Comparison of ENCODE assay signal across 8 cellular contexts in the genomic region with DNA sequence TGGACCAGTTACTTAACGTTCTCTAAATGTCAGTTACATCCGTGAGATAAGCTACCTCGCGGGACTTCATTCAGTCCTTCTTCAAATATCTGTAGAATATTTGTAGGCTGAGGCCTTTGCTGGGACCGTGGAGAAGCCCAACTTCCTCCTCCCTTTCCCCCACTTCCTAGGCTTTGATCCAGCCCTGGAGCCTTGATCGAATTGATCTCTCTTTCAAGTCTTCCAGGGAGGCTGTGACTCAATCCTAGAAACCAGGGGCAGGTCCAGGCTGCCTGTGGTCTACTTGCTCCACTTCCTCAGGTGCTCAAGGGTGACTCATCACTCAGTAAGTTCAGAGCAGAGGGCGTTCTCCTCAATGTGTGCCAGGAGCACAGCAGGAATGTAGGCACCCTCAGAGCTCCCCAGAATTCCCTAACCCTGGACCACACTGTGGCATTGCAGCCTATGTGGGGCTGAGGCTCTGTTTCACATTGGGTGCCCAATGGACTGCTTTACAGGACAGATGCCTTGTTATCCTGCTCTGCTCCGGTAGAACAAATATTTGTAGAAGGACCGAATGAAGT. TPM values are rescaled to one million over a fixed set of nuclear protein-coding genes. Genes with fewer than 3 reads are reported as not detected.
DNase-seq lines count a peak whose midpoint lies in the region; ATAC-seq and TF ChIP-seq lines count a peak whose summit lies in the region.

No MANE protein-coding gene starts in this region.

- dilution Hi-C loops in IMR-90 (cut with HindIII; ENCODE audit: low sequenced_read_pairs, unreplicated experiment) = no loop called here

- peak overlapping the region; percentile 67; the same call in 1 of the 2 replicates for H2BK20ac ChIP-seq in IMR-90 (ENCODE audit: low read depth, low read length)

- no peak overlapping the region for H3K27ac Mint-ChIP-seq in activated naive CD8-positive, alpha-beta T cell treated with anti-CD3 and anti-CD28 coated beads, Interleukin-2, amount 10 ng/mL, durations not matched to agents 7 days and 5 days

- peaks cover 7% of the 10 kb centered on the region for H3K4me1 ChIP-seq in IMR-90 (ENCODE audit: control insufficient read depth, insufficient read depth, low read length)

- no peak overlapping the region for H3K4me2 ChIP-seq in IMR-90 (ENCODE audit: low read depth, low read length)

- peak overlapping the region; percentile 1 for H2AK9ac ChIP-seq in IMR-90 (replicated peaks; ENCODE audit: low read depth, low read length, poor library complexity)

- CTCF ChIA-PET in IMR-90 (lab: Yijun Ruan, JAX) = no interaction called here

- H3K79me1 ChIP-seq in IMR-90 (ENCODE audit: low read depth in 1 of 2, low read length in 2 of 2) = peaks cover 0 to 11% of the 10 kb centered on the region in 2 experiments; a peak in 1 of 4 replicates

- ATAC-seq in GM19023 (IDR thresholded peaks at IDR 0.05; ENCODE audit: unreplicated experiment) = peak; percentile 71
- peak; percentile 67 for ATAC-seq in IMR-90 (ENCODE audit: low read depth)
- ATAC-seq in activated naive CD8-positive, alpha-beta T cell treated with anti-CD3 and anti-CD28 coated beads, Interleukin-2, amount 10 ng/mL, durations not matched to agents 7 days and 5 days (ENCODE audit: low read depth) = peak; percentile 59
- no peak for ATAC-seq in HG03354 (IDR thresholded peaks at IDR 0.05; ENCODE audit: poor library complexity, severe bottlenecking, unreplicated experiment)

- H3K36me3 ChIP-seq in IMR-90 (ENCODE audit: control insufficient read depth, insufficient read depth, low read length) = no peaks in the 10 kb centered on the region

- H2BK15ac ChIP-seq in IMR-90 (ENCODE audit: low read depth, low read length) = peak overlapping the region; percentile 1; the same call in 1 of the 3 replicates

- 40% methylated on average over 1 of the region's 9 CpGs; no CpG with 5 or more reads in 1 of the 2 experiments for WGBS in IMR-90 (ENCODE audit: extremely low coverage in 2 of 2, insufficient read length in 1 of 2), 2 experiments

- peaks cover 9% of the 10 kb centered on the region for H3K27me3 Mint-ChIP-seq in activated naive CD8-positive, alpha-beta T cell treated with anti-CD3 and anti-CD28 coated beads, Interleukin-2, amount 10 ng/mL, durations not matched to agents 7 days and 5 days

- H4K8ac ChIP-seq in IMR-90 (ENCODE audit: low read depth in 2 of 2, low read length in 2 of 2) = peak overlapping the region; percentile 47 to 65; a peak in 2 of 4 replicates

- POLR2A ChIA-PET in IMR-90 (lab: Charles Lee; ENCODE audit: unreplicated experiment) = no interaction called here
- POLR2A ChIA-PET in activated naive CD8-positive, alpha-beta T cell treated with anti-CD3 and anti-CD28 coated beads, Interleukin-2, amount 10 ng/mL, durations not matched to agents 7 days and 5 days (lab: Charles Lee) = no interaction called here

- peak overlapping the region; percentile 37 for H2BK120ac ChIP-seq in IMR-90 (ENCODE audit: low read depth, low read length)

- no peak overlapping the region; the same call in 1 of the 2 replicates for H4K91ac ChIP-seq in IMR-90 (ENCODE audit: insufficient read depth, low read depth, low read length)

- TF ChIP-seq RAD21 in IMR-90 (IDR thresholded peaks at IDR 0.05; ENCODE audit: low read length) = no peak

- in situ Hi-C loops in IMR-90 (cut with MboI; ENCODE audit: low sequenced_read_pairs) = loop anchor here (25.0 kb wide), 1 partner anchor 113 kb away; no protein-coding TSS in a partner anchor

- H3K4me1 Mint-ChIP-seq in activated naive CD8-positive, alpha-beta T cell treated with anti-CD3 and anti-CD28 coated beads, Interleukin-2, amount 10 ng/mL, durations not matched to agents 7 days and 5 days = peaks cover 10% of the 10 kb centered on the region

- intact Hi-C loops in IMR-90 (cut with micrococcal nuclease) = no loop called here

- H3K18ac ChIP-seq in IMR-90 (ENCODE audit: low read depth, low read length) = peak overlapping the region; percentile 35; the same call in 1 of the 2 replicates

- no peak overlapping the region for H2BK5ac ChIP-seq in IMR-90 (ENCODE audit: low read depth, low read length, poor library complexity, severe bottlenecking)

- H3K9me3 Mint-ChIP-seq in activated naive CD8-positive, alpha-beta T cell treated with anti-CD3 and anti-CD28 coated beads, Interleukin-2, amount 10 ng/mL, durations not matched to agents 7 days and 5 days = no peaks in the 10 kb centered on the region

- H3K9me1 ChIP-seq in IMR-90 (ENCODE audit: insufficient read depth, low read length) = peaks cover 21% of the 10 kb centered on the region

- H3K14ac ChIP-seq in IMR-90 (replicated peaks; ENCODE audit: low read depth, low read length) = 0 out of 2 replicates have a peak overlapping the region, but pooled peaks have one; percentile 36

- H3K27me3 ChIP-seq in IMR-90 (ENCODE audit: control insufficient read depth, insufficient read depth, low read length) = no peaks in the 10 kb centered on the region

- H2AFZ ChIP-seq in IMR-90 (replicated peaks; ENCODE audit: low read length, poor library complexity) = no peak overlapping the region

- H2AK5ac ChIP-seq in IMR-90 (ENCODE audit: low read depth, low read length) = peak overlapping the region; percentile 25; the same call in 1 of the 2 replicates

- no peak overlapping the region for H4K5ac ChIP-seq in IMR-90 (ENCODE audit: low read depth, low read length)

- H3K27ac ChIP-seq in IMR-90 (ENCODE audit: insufficient read depth, low read length) = no peak overlapping the region

- no peaks in the 10 kb centered on the region for H3K36me3 Mint-ChIP-seq in activated naive CD8-positive, alpha-beta T cell treated with anti-CD3 and anti-CD28 coated beads, Interleukin-2, amount 10 ng/mL, durations not matched to agents 7 days and 5 days

- H3K9ac ChIP-seq in IMR-90 (ENCODE audit: low read depth, low read length) = no peak overlapping the region

- DNase-seq in AG09319 (ENCODE audit: extremely low read depth, low read depth) = peak; percentile 36
- DNase-seq in IMR-90 = peak; percentile 89
- DNase-seq in activated naive CD8-positive, alpha-beta T cell treated with anti-CD3 and anti-CD28 coated beads, Interleukin-2, amount 10 ng/mL, durations not matched to agents 7 days and 5 days = no peak
- peak; percentile 57 for DNase-seq in myocyte (ENCODE audit: low read depth)
- no peak for DNase-seq in ecto neural progenitor cell (ENCODE audit: low spot score)
- DNase-seq in NCI-H146 (lab: John Stamatoyannopoulos, UW) = no peak

- no peaks in the 10 kb centered on the region for H3K9me3 ChIP-seq in IMR-90 (ENCODE audit: control insufficient read depth, insufficient read depth, low read length)

- no peak overlapping the region for H3K4me3 Mint-ChIP-seq in activated naive CD8-positive, alpha-beta T cell treated with anti-CD3 and anti-CD28 coated beads, Interleukin-2, amount 10 ng/mL, durations not matched to agents 7 days and 5 days

- H4K20me1 ChIP-seq in IMR-90 (ENCODE audit: insufficient read depth, low read length) = no peaks in the 10 kb centered on the region

- no peak for TF ChIP-seq POLR2A in IMR-90 (IDR thresholded peaks at IDR 0.05; ENCODE audit: low read depth, low read length)

- H3K4me3 ChIP-seq in IMR-90 (ENCODE audit: insufficient read depth, low read depth, low read length) = no peak overlapping the region

- no peak overlapping the region for H3K56ac ChIP-seq in IMR-90 (ENCODE audit: extremely low read depth, insufficient read depth, low read length)

- H3K4ac ChIP-seq in IMR-90 (ENCODE audit: low read depth, low read length) = peak overlapping the region; percentile 71; the same call in 1 of the 2 replicates

- BruUV-seq in IMR-90 (replicated peaks; lab: Mats Ljungman, UMichigan) = no TSS peak

- 0 out of 2 replicates have a peak overlapping the region, but pooled peaks have one; percentile 47 for H3K23ac ChIP-seq in IMR-90 (ENCODE audit: low read depth, low read length)

- TF ChIP-seq CTCF in AG09319 (IDR thresholded peaks at IDR 0.05; ENCODE audit: low read depth, low read length) (no peak), IMR-90 (conservative IDR thresholded peaks at IDR 0.05; ENCODE audit: low read depth, low read length) (no peak)

TF ChIP-seq in IMR-90, 13 proteins besides CTCF, POLR2A, EP300 and RAD21 (continues in another document):
- TF ChIP-seq MXI1 (IDR thresholded peaks at IDR 0.05; ENCODE audit: borderline replicate concordance, low read depth, low read length) = no peak
- no peak for TF ChIP-seq USF2 (IDR thresholded peaks at IDR 0.05; ENCODE audit: low read depth, low read length)
- peak; percentile 46; the same call in 1 of the 2 replicates for TF ChIP-seq CEBPB (IDR thresholded peaks at IDR 0.05; ENCODE audit: low read depth, low read length)
- TF ChIP-seq FOS (IDR thresholded peaks at IDR 0.05; ENCODE audit: low read depth, low read length) = peak; percentile 84

RNA-seq across cellular contexts. Expression of gene CEP20, which starts 11.2 kb away (rescaled TPM):
- total RNA-seq in IMR-90 (2012; rRNA removed) (40.1 and 61.9 TPM in 2 replicates), myocyte (45.5 and 46.5 TPM in 2 replicates)
- polyA plus RNA-seq in IMR-90 (2012; rRNA removed) = 19.8 and 28.8 TPM in 2 replicates
- polyA plus RNA-seq in IMR-90 (2012; cell fraction: cytosol; rRNA removed) = 4.6 and 6.5 TPM in 2 replicates
- 1.9 and 10.9 TPM in 2 replicates for polyA plus RNA-seq in IMR-90 (2012; cell fraction: nucleus; rRNA removed; ENCODE audit: low replicate concordance)
- total RNA-seq in activated naive CD8-positive, alpha-beta T cell treated with anti-CD3 and anti-CD28 coated beads, Interleukin-2, amount 10 ng/mL, durations not matched to agents 7 days and 5 days = 10 to 100 TPM; 36.6 to 47.3 TPM
- 19.0 TPM for polyA plus RNA-seq in myocyte (2012)

RNA-seq across cellular contexts. Expression of gene MYH11, which starts 42.8 kb away (rescaled TPM):
- total RNA-seq in IMR-90 (2012; rRNA removed) = under 0.01 TPM in 2 replicates
- 0.03 and 0.12 TPM in 2 replicates for polyA plus RNA-seq in IMR-90 (2012; rRNA removed)
- polyA plus RNA-seq in IMR-90 (2012; cell fraction: cytosol; rRNA removed) = under 0.01 and 0.02 TPM in 2 replicates
- polyA plus RNA-seq in IMR-90 (2012; cell fraction: nucleus; rRNA removed; ENCODE audit: low replicate concordance) = 0.01 and 0.02 TPM in 2 replicates
- total RNA-seq in activated naive CD8-positive, alpha-beta T cell treated with anti-CD3 and anti-CD28 coated beads, Interleukin-2, amount 10 ng/mL, durations not matched to agents 7 days and 5 days = not detected
- 0.03 and 0.05 TPM in 2 replicates for total RNA-seq in myocyte
- 0.21 TPM for polyA plus RNA-seq in myocyte (2012)

RNA-seq across cellular contexts. Expression of gene ABCC1, which starts 49.8 kb away (rescaled TPM):
- total RNA-seq in IMR-90 (2012; rRNA removed) = 34.4 and 39.4 TPM in 2 replicates
- 61.8 and 66.0 TPM in 2 replicates for polyA plus RNA-seq in IMR-90 (2012; rRNA removed)
- 42.5 and 75.2 TPM in 2 replicates for polyA plus RNA-seq in IMR-90 (2012; cell fraction: cytosol; rRNA removed)
- 126 and 203 TPM in 2 replicates for polyA plus RNA-seq in IMR-90 (2012; cell fraction: nucleus; rRNA removed; ENCODE audit: low replicate concordance)
- total RNA-seq in activated naive CD8-positive, alpha-beta T cell treated with anti-CD3 and anti-CD28 coated beads, Interleukin-2, amount 10 ng/mL, durations not matched to agents 7 days and 5 days = 10 to 100 TPM; 55.2 to 62.5 TPM
- total RNA-seq in myocyte = 7.2 and 7.4 TPM in 2 replicates
- 31.0 TPM for polyA plus RNA-seq in myocyte (2012)

Comparison
In these comparisons a context has a peak if more than half of its experiments do, and no peak if none do; other contexts are left out.
1. DNase-seq: peak in AG09319 (single experiment), IMR-90 (single experiment) and myocyte (single experiment); none in activated naive CD8-positive, alpha-beta T cell treated with anti-CD3 and anti-CD28 coated beads, Interleukin-2, amount 10 ng/mL, durations not matched to agents 7 days and 5 days (single experiment), ecto neural progenitor cell (single experiment) and NCI-H146 (single experiment).